ENCODE assay signal across 22 cellular contexts in the genomic region with DNA sequence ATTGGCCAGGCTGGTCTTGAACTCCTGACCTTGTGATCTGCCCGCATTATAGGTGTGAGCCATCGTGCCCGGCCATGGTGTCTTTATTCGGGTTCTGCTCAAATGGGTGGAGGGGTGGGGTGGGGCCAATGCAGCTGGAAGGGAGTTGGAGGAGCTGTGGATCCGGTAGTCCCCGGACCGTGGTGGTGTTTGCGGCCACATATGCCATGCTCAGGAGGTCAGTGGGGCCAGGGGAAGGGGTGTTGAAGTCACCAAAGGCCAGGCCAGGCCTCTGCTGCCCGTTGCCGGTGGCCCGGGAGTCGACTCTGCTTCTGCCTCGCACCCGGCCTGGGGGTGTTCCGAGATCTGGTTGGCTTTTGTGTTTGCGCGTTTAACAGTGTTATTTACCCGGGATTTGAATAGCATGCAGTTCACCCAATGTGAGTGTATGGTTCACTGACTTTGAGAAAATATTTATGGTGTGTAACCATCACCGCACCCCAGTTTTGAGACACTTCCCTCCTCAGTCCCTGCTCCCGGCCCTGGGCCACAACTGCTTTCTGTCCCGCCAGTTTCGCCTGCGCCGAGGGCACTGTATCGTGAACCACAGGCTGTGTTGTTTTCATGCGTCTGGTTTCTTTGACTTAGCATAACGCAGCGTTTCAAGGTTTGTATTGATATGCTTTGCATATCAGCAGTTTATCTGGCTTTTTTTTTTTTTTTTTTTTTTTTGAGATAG. TPM values are rescaled to one million over a fixed set of nuclear protein-coding genes. Genes with fewer than 3 reads are reported as not detected.
DNase-seq lines count a peak whose midpoint lies in the region; ATAC-seq and TF ChIP-seq lines count a peak whose summit lies in the region.
"Had no signal": no experiment of that assay in that cellular context is flagged by ENCODE, and none has a peak within 500 bp of the region (broad histone marks: within the 10 kb centered on the region; RNA-seq: fewer than 3 reads in every experiment).

No MANE protein-coding gene starts in this region.

- H3K27me3 Mint-ChIP-seq in activated T-helper 2 cell treated with anti-CD3 and anti-CD28 coated beads, Interferon-gamma antibody, Interleukin-2, Interleukin-4, amounts not matched to agents 10 μg/mL and 5 μg/mL and 100 μg/mL, durations not matched to agents 14 hours and 24 hours and 36 hours (ENCODE audit: low read depth): no peaks in the 10 kb centered on the region
- H3K27me3 Mint-ChIP-seq: activated CD4-positive, alpha-beta T cell treated with anti-CD3 and anti-CD28 coated beads, Interleukin-2, amount 10 ng/mL, durations not matched to agents 7 days and 5 days had no signal

- H3K79me1 ChIP-seq in neuronal stem cell (ENCODE audit: low read depth, low read length): peaks cover 11% of the 10 kb centered on the region

- intact Hi-C loops in Right ventricle myocardium superior (cut with DNase I) (no loop called here), left ventricle myocardium inferior (cut with micrococcal nuclease) (no loop called here)
- intact Hi-C loops in activated T-helper 2 cell treated with anti-CD3 and anti-CD28 coated beads, Interferon-gamma antibody, Interleukin-2, Interleukin-4, amounts not matched to agents 10 μg/mL and 5 μg/mL and 100 μg/mL, durations not matched to agents 14 hours and 24 hours and 36 hours (cut with micrococcal nuclease): no loop called here

- peaks cover 13% of the 10 kb centered on the region for H3K36me3 Mint-ChIP-seq in activated T-helper 2 cell treated with anti-CD3 and anti-CD28 coated beads, Interferon-gamma antibody, Interleukin-2, Interleukin-4, amounts not matched to agents 10 μg/mL and 5 μg/mL and 100 μg/mL, durations not matched to agents 14 hours and 24 hours and 36 hours (ENCODE audit: low read depth)

- H4K91ac ChIP-seq in neuronal stem cell (ENCODE audit: low read depth, low read length, poor library complexity): no peak overlapping the region

- H3K4me3 Mint-ChIP-seq in activated T-helper 2 cell treated with anti-CD3 and anti-CD28 coated beads, Interferon-gamma antibody, Interleukin-2, Interleukin-4, amounts not matched to agents 10 μg/mL and 5 μg/mL and 100 μg/mL, durations not matched to agents 14 hours and 24 hours and 36 hours (ENCODE audit: low read depth): no peak overlapping the region
- H3K4me3 Mint-ChIP-seq: activated CD4-positive, alpha-beta T cell treated with anti-CD3 and anti-CD28 coated beads, Interleukin-2, amount 10 ng/mL, durations not matched to agents 7 days and 5 days; T-helper 1 cell treated with Interleukin-12 subunit alpha and Interleukin-12 subunit beta and Interleukin-4 antibody, amounts not matched to agents 30 μg/mL and 1 μg/mL, for 36 hours had no signal

- no peak overlapping the region for H2BK15ac ChIP-seq in neuronal stem cell (ENCODE audit: low read length)

- H2AFZ ChIP-seq in neuronal stem cell (ENCODE audit: low read length): no peak overlapping the region

- no peak overlapping the region for H2BK120ac ChIP-seq in neuronal stem cell (ENCODE audit: low read depth, low read length)

- no peaks in the 10 kb centered on the region for H3K27me3 ChIP-seq in left ventricle myocardium inferior (ENCODE audit: low read depth)
- no peaks in the 10 kb centered on the region for H3K27me3 ChIP-seq in neuronal stem cell (ENCODE audit: control insufficient read depth in 3 of 3, insufficient read depth in 3 of 3, low read depth in 1 of 3, low read length in 3 of 3)
- H3K27me3 ChIP-seq: gastroesophageal sphincter, SJSA1, upper lobe of left lung had no signal

- no peak overlapping the region for H3K27ac Mint-ChIP-seq in activated T-helper 2 cell treated with anti-CD3 and anti-CD28 coated beads, Interferon-gamma antibody, Interleukin-2, Interleukin-4, amounts not matched to agents 10 μg/mL and 5 μg/mL and 100 μg/mL, durations not matched to agents 14 hours and 24 hours and 36 hours
- H3K27ac Mint-ChIP-seq: activated CD4-positive, alpha-beta T cell treated with anti-CD3 and anti-CD28 coated beads, Interleukin-2, amount 10 ng/mL, durations not matched to agents 7 days and 5 days; T-helper 1 cell treated with Interleukin-12 subunit alpha and Interleukin-12 subunit beta and Interleukin-4 antibody, amounts not matched to agents 30 μg/mL and 1 μg/mL, for 36 hours had no signal

- H2BK5ac ChIP-seq in neuronal stem cell (ENCODE audit: low read length): no peak overlapping the region

- H3K23ac ChIP-seq in neuronal stem cell (ENCODE audit: low read depth, low read length, poor library complexity): no peak overlapping the region

- H3K9me3 ChIP-seq in left ventricle myocardium inferior (replicated peaks) (no peaks in the 10 kb centered on the region), neuronal stem cell (replicated peaks in 1 of 2; ENCODE audit: control insufficient read depth in 2 of 2, insufficient read depth in 1 of 2, low read depth in 1 of 2, low read length in 2 of 2) (no peaks in the 10 kb centered on the region)
- H3K9me3 ChIP-seq: gastroesophageal sphincter, SJSA1, upper lobe of left lung had no signal

- no peaks in the 10 kb centered on the region for H3K36me3 ChIP-seq in left ventricle myocardium inferior
- H3K36me3 ChIP-seq in neuronal stem cell (replicated peaks in 1 of 2; ENCODE audit: control insufficient read depth in 2 of 2, insufficient read depth in 2 of 2, low read length in 2 of 2): no peaks in the 10 kb centered on the region
- H3K36me3 ChIP-seq: gastroesophageal sphincter, SJSA1, upper lobe of left lung had no signal

- no peaks in the 10 kb centered on the region for H3K9me3 Mint-ChIP-seq in activated T-helper 2 cell treated with anti-CD3 and anti-CD28 coated beads, Interferon-gamma antibody, Interleukin-2, Interleukin-4, amounts not matched to agents 10 μg/mL and 5 μg/mL and 100 μg/mL, durations not matched to agents 14 hours and 24 hours and 36 hours
- H3K9me3 Mint-ChIP-seq: activated CD4-positive, alpha-beta T cell treated with anti-CD3 and anti-CD28 coated beads, Interleukin-2, amount 10 ng/mL, durations not matched to agents 7 days and 5 days; T-helper 1 cell treated with Interleukin-12 subunit alpha and Interleukin-12 subunit beta and Interleukin-4 antibody, amounts not matched to agents 30 μg/mL and 1 μg/mL, for 36 hours had no signal

- no peak for TF ChIP-seq CTCF in left ventricle myocardium inferior (IDR thresholded peaks at IDR 0.05; ENCODE audit: borderline replicate concordance)

- peak overlapping the region; percentile 38 for H3K14ac ChIP-seq in neuronal stem cell (ENCODE audit: low read length)

- no peak overlapping the region for H4K8ac ChIP-seq in neuronal stem cell (ENCODE audit: low read depth, low read length)

- H2BK12ac ChIP-seq in neuronal stem cell (ENCODE audit: low read length): no peak overlapping the region

- no peak overlapping the region for H3K4me2 ChIP-seq in neuronal stem cell (ENCODE audit: insufficient read depth, low read length, poor library complexity, severe bottlenecking)

- WGBS in neuronal stem cell (ENCODE audit: extremely low coverage in 2 of 2, insufficient read length in 2 of 2, insufficient replicate concordance in 1 of 2), 2 donors: no CpG with 5 or more reads among the region's 28 CpGs

- H3K4me3 ChIP-seq in left ventricle myocardium inferior (no peak overlapping the region), neuronal stem cell (ENCODE audit: low read length in 2 of 2) (no peak overlapping the region)
- H3K4me3 ChIP-seq: gastroesophageal sphincter, SJSA1, upper lobe of left lung had no signal

- H3K18ac ChIP-seq in neuronal stem cell (ENCODE audit: low read length): peak overlapping the region; percentile 64

- H3K27ac ChIP-seq in left ventricle myocardium inferior (replicated peaks): no peak overlapping the region
- no peak overlapping the region for H3K27ac ChIP-seq in neuronal stem cell (replicated peaks; ENCODE audit: low read length)
- H3K27ac ChIP-seq: C4-2B, gastroesophageal sphincter, SJSA1, upper lobe of left lung had no signal

- peaks cover 83% of the 10 kb centered on the region for H3K4me1 ChIP-seq in left ventricle myocardium inferior
- no peaks in the 10 kb centered on the region for H3K4me1 ChIP-seq in neuronal stem cell (ENCODE audit: control insufficient read depth in 2 of 2, insufficient read depth in 1 of 2, low read depth in 1 of 2, low read length in 2 of 2)
- H3K4me1 ChIP-seq: SJSA1 had no signal

- no peak overlapping the region for H2AK5ac ChIP-seq in neuronal stem cell (ENCODE audit: low read depth, low read length)

- DNase-seq in Right ventricle myocardium superior (peak; percentile 32), left ventricle myocardium inferior (no peak), NCI-H526 treated with DMSO at 0.1 percent for 48 hours (lab: John Stamatoyannopoulos, UW) (peak; percentile 53), neuronal stem cell (ENCODE audit: low spot score) (no peak), AG08396 (ENCODE audit: low spot score) (no peak), NOMO-1 treated with dmso at 0.1 percent for 144 hours (lab: John Stamatoyannopoulos, UW; ENCODE audit: unreplicated experiment) (no peak), A172 (ENCODE audit: low spot score) (no peak)
- DNase-seq in activated T-helper 2 cell treated with anti-CD3 and anti-CD28 coated beads, Interferon-gamma antibody, Interleukin-2, Interleukin-4, amounts not matched to agents 10 μg/mL and 5 μg/mL and 100 μg/mL, durations not matched to agents 14 hours and 24 hours and 36 hours (ENCODE audit: low spot score): no peak
- DNase-seq: activated CD4-positive, alpha-beta T cell treated with anti-CD3 and anti-CD28 coated beads, Interleukin-2, amount 10 ng/mL, durations not matched to agents 7 days and 5 days; amniotic stem cell; cortex of kidney; DMS153; NCI-H1436 treated with DMSO at 0.1 percent for 48 hours; NCI-H510A; NK-92 treated with Interleukin-12 subunit alpha and Interleukin-12 subunit beta, amount 100 ng/mL, for 24 hours; occipital lobe had no signal

- peaks cover 36% of the 10 kb centered on the region for H3K4me1 Mint-ChIP-seq in activated T-helper 2 cell treated with anti-CD3 and anti-CD28 coated beads, Interferon-gamma antibody, Interleukin-2, Interleukin-4, amounts not matched to agents 10 μg/mL and 5 μg/mL and 100 μg/mL, durations not matched to agents 14 hours and 24 hours and 36 hours (ENCODE audit: low read depth)

- no peak overlapping the region for H3K4ac ChIP-seq in neuronal stem cell (ENCODE audit: low read length)

- no peak overlapping the region for H3K9ac ChIP-seq in neuronal stem cell (ENCODE audit: low read depth, low read length, poor library complexity)

- ATAC-seq in Right ventricle myocardium superior (ENCODE audit: poor library complexity): no peak
- ATAC-seq: gastroesophageal sphincter, Panc1 had no signal

RNA-seq across cellular contexts. Expression of a gene that starts 10.7 kb away (rescaled TPM):
- total RNA-seq in Right ventricle myocardium superior (99.1 TPM), left ventricle myocardium inferior (105 TPM)
- polyA plus RNA-seq in neuronal stem cell (2013, experiment 1 of 2): 13.4 TPM
- polyA plus RNA-seq in neuronal stem cell (2013, experiment 2 of 2): 13.7 TPM
- total RNA-seq in activated T-helper 2 cell treated with anti-CD3 and anti-CD28 coated beads, Interferon-gamma antibody, Interleukin-2, Interleukin-4, amounts not matched to agents 10 μg/mL and 5 μg/mL and 100 μg/mL, durations not matched to agents 14 hours and 24 hours and 36 hours: 13.0 and 13.8 TPM in 2 replicates
- 13.1 and 15.7 TPM in 2 replicates for total RNA-seq in A172 (2014; rRNA removed; shearing (Covaris generic))

Comparison
In these comparisons a context has a peak if more than half of its experiments do, and no peak if none do; other contexts are left out.
1. DNase-seq: peak in Right ventricle myocardium superior (single experiment) and NCI-H526 treated with DMSO at 0.1 percent for 48 hours (single experiment); none in left ventricle myocardium inferior (single experiment), neuronal stem cell (single experiment), AG08396 (single experiment), activated T-helper 2 cell treated with anti-CD3 and anti-CD28 coated beads, Interferon-gamma antibody, Interleukin-2, Interleukin-4, amounts not matched to agents 10 μg/mL and 5 μg/mL and 100 μg/mL, durations not matched to agents 14 hours and 24 hours and 36 hours (single experiment), NOMO-1 treated with dmso at 0.1 percent for 144 hours (single experiment) and A172 (single experiment).